In genomic region chr17:59632398-59632797, GRCh38 we compare ENCODE assay signal across 1 cellular context.
TF ChIP-seq lines count a peak whose summit lies in the region.

No MANE protein-coding gene starts in this region.

TF ChIP-seq in WTC11, 78 proteins besides CTCF, POLR2A, EP300 and RAD21 (continued from another document):
- TF ChIP-seq, protein P1, sequence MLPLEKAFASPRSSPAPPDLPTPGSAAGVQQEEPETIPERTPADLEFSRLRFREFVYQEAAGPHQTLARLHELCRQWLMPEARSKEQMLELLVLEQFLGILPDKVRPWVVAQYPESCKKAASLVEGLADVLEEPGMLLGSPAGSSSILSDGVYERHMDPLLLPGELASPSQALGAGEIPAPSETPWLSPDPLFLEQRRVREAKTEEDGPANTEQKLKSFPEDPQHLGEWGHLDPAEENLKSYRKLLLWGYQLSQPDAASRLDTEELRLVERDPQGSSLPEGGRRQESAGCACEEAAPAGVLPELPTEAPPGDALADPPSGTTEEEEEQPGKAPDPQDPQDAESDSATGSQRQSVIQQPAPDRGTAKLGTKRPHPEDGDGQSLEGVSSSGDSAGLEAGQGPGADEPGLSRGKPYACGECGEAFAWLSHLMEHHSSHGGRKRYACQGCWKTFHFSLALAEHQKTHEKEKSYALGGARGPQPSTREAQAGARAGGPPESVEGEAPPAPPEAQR (CRISPR knock-in tag; IDR thresholded peaks at IDR 0.05): no peak
- no peak for TF ChIP-seq MXD4 (CRISPR knock-in tag; IDR thresholded peaks at IDR 0.05; ENCODE audit: borderline replicate concordance)
- TF ChIP-seq CBFB (CRISPR knock-in tag; IDR thresholded peaks at IDR 0.05; ENCODE audit: low read depth): no peak
- no peak for TF ChIP-seq RORB (CRISPR knock-in tag; IDR thresholded peaks at IDR 0.05)
